Comparison of ENCODE assay signal across 8 cellular contexts in the genomic region with DNA sequence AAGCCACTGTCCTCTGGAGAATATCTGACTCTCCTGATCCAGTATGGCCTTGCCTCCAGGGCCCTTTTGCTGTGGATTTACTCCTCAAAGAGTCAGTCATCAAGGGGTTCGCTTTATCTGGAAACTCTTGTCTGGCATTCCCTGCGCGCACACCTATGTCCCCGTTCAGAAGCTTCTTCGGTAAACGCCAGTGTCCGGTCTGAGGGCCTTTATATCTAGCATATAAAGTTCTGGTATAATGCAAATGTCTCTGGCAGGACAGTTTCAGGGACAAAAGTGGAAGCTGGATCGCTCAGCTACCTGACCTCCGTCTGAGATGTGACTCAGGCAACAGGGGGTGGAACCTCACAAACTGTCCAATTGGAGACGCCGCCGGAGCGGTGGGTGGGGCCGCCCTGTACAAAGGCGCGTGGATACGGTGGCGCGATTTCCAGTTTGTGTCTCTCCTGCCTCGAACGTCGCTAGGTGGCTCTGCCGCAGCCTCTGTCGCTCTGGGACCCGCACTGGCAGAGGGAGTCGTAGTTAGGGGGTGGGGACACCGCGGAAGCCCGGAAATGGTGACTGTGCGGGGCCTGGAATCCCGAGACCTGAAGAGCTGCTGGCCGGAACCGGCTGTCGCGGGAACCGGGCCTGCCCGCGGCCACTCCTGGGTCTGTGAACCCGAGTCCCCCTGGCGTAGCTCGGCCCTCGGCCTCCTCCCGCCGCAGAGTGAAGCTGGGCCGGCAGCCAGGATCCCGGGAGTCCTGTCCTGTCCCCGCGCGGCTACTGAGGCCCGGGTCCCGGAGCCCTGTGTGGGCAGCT. TPM values are rescaled to one million over a fixed set of nuclear protein-coding genes. Genes with fewer than 3 reads are reported as not detected.
DNase-seq lines count a peak whose midpoint lies in the region; ATAC-seq and TF ChIP-seq lines count a peak whose summit lies in the region.

No MANE protein-coding gene starts in this region.

- no peaks in the 10 kb centered on the region for H3K9me3 ChIP-seq in right atrium auricular region
- no peaks in the 10 kb centered on the region for H3K9me3 ChIP-seq in upper lobe of right lung

- ATAC-seq in GM21825 (IDR thresholded peaks at IDR 0.05; ENCODE audit: unreplicated experiment) (peak; percentile 79), upper lobe of right lung (peak; percentile 100)

- peak overlapping the region; percentile 52 to 65 for H3K4me3 ChIP-seq in right atrium auricular region
- peak overlapping the region; percentile 57 for H3K4me3 ChIP-seq in upper lobe of right lung

- H3K27me3 Mint-ChIP-seq in progenitor cell of endocrine pancreas = no peaks in the 10 kb centered on the region

- DNase-seq in DMS 273 (lab: John Stamatoyannopoulos, UW; ENCODE audit: unreplicated experiment) (peak; percentile 95), NCI-H1092 treated with DMSO at 0.1 percent for 48 hours (lab: John Stamatoyannopoulos, UW) (peak; percentile 95), T-helper 1 cell (peak; percentile 76 to 90 (median 87)), right atrium auricular region (ENCODE audit: low spot score) (peak; percentile 97), progenitor cell of endocrine pancreas (ENCODE audit: low spot score, unreplicated experiment) (peak; percentile 84), upper lobe of right lung (peak; percentile 96)

- H3K27me3 ChIP-seq in right atrium auricular region = no peaks in the 10 kb centered on the region
- H3K27me3 ChIP-seq in upper lobe of right lung = no peaks in the 10 kb centered on the region

- peaks cover 12% of the 10 kb centered on the region for H3K4me1 Mint-ChIP-seq in progenitor cell of endocrine pancreas (ENCODE audit: low read depth)

- peaks cover 2% of the 10 kb centered on the region for H3K36me3 Mint-ChIP-seq in progenitor cell of endocrine pancreas (ENCODE audit: insufficient read depth)

- TF ChIP-seq CTCF in right atrium auricular region (IDR thresholded peaks at IDR 0.05) (peak; percentile 14 to 59), progenitor cell of endocrine pancreas (IDR thresholded peaks at IDR 0.05; ENCODE audit: unreplicated experiment) (peak; percentile 54), upper lobe of right lung (IDR thresholded peaks at IDR 0.05) (peak; percentile 45)

- peaks cover 5% of the 10 kb centered on the region for H3K9me3 Mint-ChIP-seq in progenitor cell of endocrine pancreas (ENCODE audit: low read depth)

- peak overlapping the region; percentile 98 for H3K27ac Mint-ChIP-seq in progenitor cell of endocrine pancreas

- peak overlapping the region; percentile 88 for H3K27ac ChIP-seq in angular gyrus (ENCODE audit: low read depth, low read length)
- peak overlapping the region; percentile 85 to 92 for H3K27ac ChIP-seq in right atrium auricular region
- H3K27ac ChIP-seq in upper lobe of right lung = peak overlapping the region; percentile 84

- H3K4me1 ChIP-seq in right atrium auricular region = peaks cover 0 to 12% of the 10 kb centered on the region in 2 donors
- H3K4me1 ChIP-seq in upper lobe of right lung = peaks cover 4% of the 10 kb centered on the region

- intact Hi-C loops in upper lobe of right lung (cut with DNase I) = no loop called here

- H3K36me3 ChIP-seq in right atrium auricular region (no peaks in the 10 kb centered on the region), upper lobe of right lung (no peaks in the 10 kb centered on the region)

- peak overlapping the region; percentile 81 for H3K4me3 Mint-ChIP-seq in progenitor cell of endocrine pancreas (ENCODE audit: low read depth)

RNA-seq across cellular contexts. Expression of a gene that starts 10.6 kb away (rescaled TPM):
- total RNA-seq in right atrium auricular region (1 to 10 TPM; 1.6 to 2.0 TPM), progenitor cell of endocrine pancreas (5.8 and 9.1 TPM in 2 replicates), upper lobe of right lung (2.6 TPM)

RNA-seq across cellular contexts. Expression of a gene that starts 54.4 kb away (rescaled TPM):
- total RNA-seq in right atrium auricular region (1 to 10 TPM; 1.7 to 2.6 TPM), progenitor cell of endocrine pancreas (13.8 and 14.2 TPM in 2 replicates), upper lobe of right lung (3.8 TPM)

RNA-seq across cellular contexts. Expression of a gene that starts 56.1 kb away (rescaled TPM):
- total RNA-seq in right atrium auricular region (1 to 10 TPM; 8.5 to 8.6 TPM), progenitor cell of endocrine pancreas (18.9 and 23.1 TPM in 2 replicates), upper lobe of right lung (13.7 TPM)

Comparison
In these comparisons a context has a peak if more than half of its experiments do, and no peak if none do; other contexts are left out.
1. Peak in every context shown above with its lines: DNase-seq, ATAC-seq, H3K4me3 ChIP-seq and H3K27ac ChIP-seq.